In genomic region chr14:49865431-49865859, GRCh38 we compare ENCODE assay signal across 9 cellular contexts. TPM values are rescaled to one million over a fixed set of nuclear protein-coding genes. Genes with fewer than 3 reads are reported as not detected.
DNase-seq lines count a peak whose midpoint lies in the region; ATAC-seq and TF ChIP-seq lines count a peak whose summit lies in the region.
"Had no signal": no experiment of that assay in that cellular context is flagged by ENCODE, and none has a peak within 500 bp of the region (broad histone marks: within the 10 kb centered on the region; RNA-seq: fewer than 3 reads in every experiment).

No MANE protein-coding gene starts in this region.

- no peak overlapping the region for H3K4me3 Mint-ChIP-seq in activated naive CD4-positive, alpha-beta T cell treated with anti-CD3 and anti-CD28 coated beads, Interleukin-2, amount 10 ng/mL, durations not matched to agents 7 days and 5 days

- H3K4me1 ChIP-seq in SJCRH30, result no peaks in the 10 kb centered on the region

- peaks cover 8% of the 10 kb centered on the region for H3K27me3 Mint-ChIP-seq in activated naive CD4-positive, alpha-beta T cell treated with anti-CD3 and anti-CD28 coated beads, Interleukin-2, amount 10 ng/mL, durations not matched to agents 7 days and 5 days

- no peak overlapping the region for H3K27ac ChIP-seq in SJCRH30
- H3K27ac ChIP-seq: SK-N-MC had no signal

- H3K27me3 ChIP-seq in SJCRH30, result no peaks in the 10 kb centered on the region

- CTCF ChIA-PET in activated naive CD4-positive, alpha-beta T cell treated with anti-CD3 and anti-CD28 coated beads, Interleukin-2, amount 10 ng/mL, durations not matched to agents 7 days and 5 days (lab: Charles Lee), result interaction anchor here (0.7 to 3.9 kb wide), 27 partner anchors 11 to 380 kb away, joined by 3 to 23 read pairs (median 4); partner anchors contain the start of gene NEMF

- H3K36me3 Mint-ChIP-seq in activated naive CD4-positive, alpha-beta T cell treated with anti-CD3 and anti-CD28 coated beads, Interleukin-2, amount 10 ng/mL, durations not matched to agents 7 days and 5 days, result peaks cover 3% of the 10 kb centered on the region

- no peaks in the 10 kb centered on the region for H3K9me3 Mint-ChIP-seq in activated naive CD4-positive, alpha-beta T cell treated with anti-CD3 and anti-CD28 coated beads, Interleukin-2, amount 10 ng/mL, durations not matched to agents 7 days and 5 days

- peaks cover 45% of the 10 kb centered on the region for H3K4me1 Mint-ChIP-seq in activated naive CD4-positive, alpha-beta T cell treated with anti-CD3 and anti-CD28 coated beads, Interleukin-2, amount 10 ng/mL, durations not matched to agents 7 days and 5 days

- DNase-seq in Caki2 (ENCODE audit: low read depth) (peak; percentile 66), SJCRH30 (peak; percentile 56 to 78), cardiac septum (ENCODE audit: low spot score) (peak; percentile 84), retinal pigment epithelial cell (ENCODE audit: low read depth) (no peak)
- peak; percentile 88 for DNase-seq in activated naive CD4-positive, alpha-beta T cell treated with anti-CD3 and anti-CD28 coated beads, Interleukin-2, amount 10 ng/mL, durations not matched to agents 7 days and 5 days

- in situ Hi-C loops in Caki2 (cut with HindIII; ENCODE audit: low pct_unique_long_range_greater_than_20kb, low sequenced_read_pairs), result loop anchor here (25.0 kb wide), 1 partner anchor 272 kb away; no protein-coding TSS in a partner anchor

- no peaks in the 10 kb centered on the region for H3K36me3 ChIP-seq in SJCRH30

- no peaks in the 10 kb centered on the region for H3K9me3 ChIP-seq in SJCRH30 (replicated peaks)

- TF ChIP-seq CTCF in LNCAP (IDR thresholded peaks at IDR 0.05), result peak; percentile 97
- peak; percentile 96 for TF ChIP-seq CTCF in retinal pigment epithelial cell (conservative IDR thresholded peaks at IDR 0.05; ENCODE audit: low read depth, low read length)

- no peak overlapping the region for H3K27ac Mint-ChIP-seq in activated naive CD4-positive, alpha-beta T cell treated with anti-CD3 and anti-CD28 coated beads, Interleukin-2, amount 10 ng/mL, durations not matched to agents 7 days and 5 days

- no peak for ATAC-seq in HG03565 (IDR thresholded peaks at IDR 0.05; ENCODE audit: unreplicated experiment)
- no peak for ATAC-seq in GM18909 (IDR thresholded peaks at IDR 0.05; ENCODE audit: poor library complexity, unreplicated experiment)

- H3K4me3 ChIP-seq in SJCRH30, result no peak overlapping the region
- H3K4me3 ChIP-seq in retinal pigment epithelial cell (ENCODE audit: low read length), result no peak overlapping the region
- H3K4me3 ChIP-seq: SK-N-MC had no signal

- intact Hi-C loops in cardiac septum (cut with DNase I), result loop anchor here (5.0 kb wide), 2 partner anchors 137 to 242 kb away; no protein-coding TSS in a partner anchor

RNA-seq across cellular contexts. Expression of gene NEMF, which starts 12.9 kb away (rescaled TPM):
- total RNA-seq in Caki2 (2014; rRNA removed; shearing (Covaris generic); ENCODE audit: low replicate concordance), result 17.0 and 43.6 TPM in 2 replicates
- total RNA-seq in SJCRH30 (2014; rRNA removed; shearing (Covaris generic)), result 49.6 and 66.1 TPM in 2 replicates
- 54.0 TPM for total RNA-seq in cardiac septum

RNA-seq across cellular contexts. Expression of gene ARF6, which starts 27.4 kb away (rescaled TPM):
- total RNA-seq in Caki2 (2014; rRNA removed; shearing (Covaris generic); ENCODE audit: low replicate concordance), result 51.7 and 52.6 TPM in 2 replicates
- 32.2 and 35.7 TPM in 2 replicates for total RNA-seq in SJCRH30 (2014; rRNA removed; shearing (Covaris generic))
- 33.2 TPM for total RNA-seq in cardiac septum
